In the genomic region with DNA sequence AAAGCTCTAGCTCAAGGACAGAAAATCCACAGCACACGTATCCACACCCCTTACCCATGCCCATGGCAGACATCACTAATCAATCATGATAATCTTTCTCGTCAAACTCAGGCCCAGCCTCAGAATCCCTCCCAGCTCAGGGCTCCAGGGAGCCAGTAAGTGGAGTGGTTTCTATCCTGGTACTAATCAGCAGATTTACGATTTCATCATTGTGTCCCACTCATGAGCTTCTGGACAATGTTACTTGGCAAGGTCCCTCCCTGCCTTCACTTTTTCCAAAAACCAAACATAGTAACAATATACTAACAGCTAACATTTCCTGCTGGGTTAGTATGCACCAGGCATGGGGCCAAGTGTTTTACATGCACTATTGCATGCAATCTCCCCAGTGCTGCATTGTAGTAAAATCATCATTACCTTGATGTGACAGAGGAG, we compare ENCODE assay signal across 14 cellular contexts. TPM values are rescaled to one million over a fixed set of nuclear protein-coding genes. Genes with fewer than 3 reads are reported as not detected.
DNase-seq lines count a peak whose midpoint lies in the region; ATAC-seq, FAIRE-seq and TF ChIP-seq lines count a peak whose summit lies in the region.
"Had no signal": no experiment of that assay in that cellular context is flagged by ENCODE, and none has a peak within 500 bp of the region (broad histone marks: within the 10 kb centered on the region; RNA-seq: fewer than 3 reads in every experiment).

No MANE protein-coding gene starts in this region.

- no peaks in the 10 kb centered on the region for H3K36me3 ChIP-seq in K562 (ENCODE audit: control insufficient read depth, insufficient read depth, low read length)
- H3K36me3 ChIP-seq: tibial nerve had no signal

- no peaks in the 10 kb centered on the region for H4K20me1 ChIP-seq in K562 (replicated peaks; ENCODE audit: control insufficient read depth, insufficient read depth, low read length)

- no peak overlapping the region for H3K4me3 Mint-ChIP-seq in activated naive CD8-positive, alpha-beta T cell treated with anti-CD3 and anti-CD28 coated beads, Interleukin-2, amount 10 ng/mL, durations not matched to agents 7 days and 5 days
- H3K4me3 Mint-ChIP-seq in activated naive CD8-positive, alpha-beta T cell treated with anti-CD3 and anti-CD28 coated beads, Interleukin-2, amount 50 U/mL, for 24 hours, result no peak overlapping the region

- no peak for TF ChIP-seq CTCF in K562 (IDR thresholded peaks at IDR 0.05 in 2 of 3, conservative IDR thresholded peaks at IDR 0.05 in 1 of 3; ENCODE audit: insufficient read depth in 2 of 3, low read depth in 1 of 3, low read length in 3 of 3)

- no peak for FAIRE-seq in K562 (lab: Jason Lieb, UNC)
- FAIRE-seq: G401.6 had no signal

- WGBS in K562 (ENCODE audit: insufficient coverage, low coverage, missing lambda C conversion rate), result 4% methylated on average over 3 of the region's 3 CpGs

- H3K4me3 ChIP-seq in K562, result no peak overlapping the region
- H3K4me3 ChIP-seq: tibial nerve had no signal

- in situ Hi-C loops in K562 (cut with MboI), result no loop called here

- ATAC-seq in activated naive CD8-positive, alpha-beta T cell treated with anti-CD3 and anti-CD28 coated beads, Interleukin-2, amount 10 ng/mL, durations not matched to agents 7 days and 5 days (ENCODE audit: low read depth), result no peak
- ATAC-seq in activated naive CD8-positive, alpha-beta T cell treated with anti-CD3 and anti-CD28 coated beads, Interleukin-2, amount 50 U/mL, for 24 hours, result no peak
- ATAC-seq in K562 (no peak), GM21825 (IDR thresholded peaks at IDR 0.05; ENCODE audit: unreplicated experiment) (no peak), HG03135 (IDR thresholded peaks at IDR 0.05; ENCODE audit: unreplicated experiment) (no peak), GM18517 (IDR thresholded peaks at IDR 0.05; ENCODE audit: unreplicated experiment) (no peak)

- no peaks in the 10 kb centered on the region for H3K9me1 ChIP-seq in K562 (ENCODE audit: control insufficient read depth, insufficient read depth, low read length)

- TF ChIP-seq RAD21 in K562 (CRISPR knock-in tag; conservative IDR thresholded peaks at IDR 0.05 in 1 of 2, IDR thresholded peaks at IDR 0.05 in 1 of 2), result no peak

- H3K9me3 Mint-ChIP-seq in activated naive CD8-positive, alpha-beta T cell treated with anti-CD3 and anti-CD28 coated beads, Interleukin-2, amount 10 ng/mL, durations not matched to agents 7 days and 5 days, result peaks cover 1% of the 10 kb centered on the region
- H3K9me3 Mint-ChIP-seq in activated naive CD8-positive, alpha-beta T cell treated with anti-CD3 and anti-CD28 coated beads, Interleukin-2, amount 50 U/mL, for 24 hours, result no peaks in the 10 kb centered on the region

- no peak overlapping the region for H3K4me2 ChIP-seq in K562 (ENCODE audit: insufficient read depth, low read length)

- H3K27me3 ChIP-seq in K562 (ENCODE audit: control insufficient read depth in 2 of 2, insufficient read depth in 2 of 2, low read length in 2 of 2), result peaks cover 17 to 28% of the 10 kb centered on the region in 2 experiments
- H3K27me3 ChIP-seq: tibial nerve had no signal

- H3K27me3 Mint-ChIP-seq in activated naive CD8-positive, alpha-beta T cell treated with anti-CD3 and anti-CD28 coated beads, Interleukin-2, amount 10 ng/mL, durations not matched to agents 7 days and 5 days, result peaks cover 17% of the 10 kb centered on the region
- H3K27me3 Mint-ChIP-seq in activated naive CD8-positive, alpha-beta T cell treated with anti-CD3 and anti-CD28 coated beads, Interleukin-2, amount 50 U/mL, for 24 hours, result peaks cover 15% of the 10 kb centered on the region

- peaks cover 20% of the 10 kb centered on the region for H3K4me1 Mint-ChIP-seq in activated naive CD8-positive, alpha-beta T cell treated with anti-CD3 and anti-CD28 coated beads, Interleukin-2, amount 10 ng/mL, durations not matched to agents 7 days and 5 days
- peaks cover 22% of the 10 kb centered on the region for H3K4me1 Mint-ChIP-seq in activated naive CD8-positive, alpha-beta T cell treated with anti-CD3 and anti-CD28 coated beads, Interleukin-2, amount 50 U/mL, for 24 hours

- no TSS peak for BruUV-seq in K562 (replicated peaks; lab: Mats Ljungman, UMichigan)

- CTCF ChIA-PET in K562 (lab: Yijun Ruan, JAX; ENCODE audit: low intra/inter-chr PET ratio), result no interaction called here

- TF ChIP-seq POLR2A in K562 (conservative IDR thresholded peaks at IDR 0.05), result no peak

- H3K9ac ChIP-seq in K562 (ENCODE audit: insufficient read depth in 1 of 2, low read depth in 2 of 2, low read length in 2 of 2), result no peak overlapping the region

- intact Hi-C loops in K562 (cut with micrococcal nuclease), result no loop called here

- no peak overlapping the region for H2AFZ ChIP-seq in K562 (ENCODE audit: low read depth, low read length)

- TF ChIP-seq EP300 in K562 (IDR thresholded peaks at IDR 0.05; ENCODE audit: low read length), result no peak

- peak overlapping the region; percentile 21 for H3K27ac Mint-ChIP-seq in activated naive CD8-positive, alpha-beta T cell treated with anti-CD3 and anti-CD28 coated beads, Interleukin-2, amount 10 ng/mL, durations not matched to agents 7 days and 5 days
- no peak overlapping the region for H3K27ac Mint-ChIP-seq in activated naive CD8-positive, alpha-beta T cell treated with anti-CD3 and anti-CD28 coated beads, Interleukin-2, amount 50 U/mL, for 24 hours

- H3K36me3 Mint-ChIP-seq in activated naive CD8-positive, alpha-beta T cell treated with anti-CD3 and anti-CD28 coated beads, Interleukin-2, amount 10 ng/mL, durations not matched to agents 7 days and 5 days, result no peaks in the 10 kb centered on the region
- H3K36me3 Mint-ChIP-seq in activated naive CD8-positive, alpha-beta T cell treated with anti-CD3 and anti-CD28 coated beads, Interleukin-2, amount 50 U/mL, for 24 hours (ENCODE audit: low read depth), result no peaks in the 10 kb centered on the region

- no peaks in the 10 kb centered on the region for H3K79me2 ChIP-seq in K562 (ENCODE audit: control insufficient read depth, insufficient read depth, low read length)

- peaks cover 15 to 37% of the 10 kb centered on the region in 2 experiments for H3K4me1 ChIP-seq in K562 (replicated peaks in 1 of 2; ENCODE audit: control insufficient read depth in 2 of 2, insufficient read depth in 2 of 2, low read length in 2 of 2)

- POLR2A ChIA-PET in activated naive CD8-positive, alpha-beta T cell treated with anti-CD3 and anti-CD28 coated beads, Interleukin-2, amount 10 ng/mL, durations not matched to agents 7 days and 5 days (lab: Charles Lee), result no interaction called here
- POLR2A ChIA-PET in K562 (lab: Yijun Ruan, JAX), result no interaction called here

- no peak overlapping the region for H3K27ac ChIP-seq in K562 (ENCODE audit: extremely low read depth, low read depth, low read length)
- H3K27ac ChIP-seq: tibial nerve had no signal

- no peak for DNase-seq in activated naive CD8-positive, alpha-beta T cell treated with anti-CD3 and anti-CD28 coated beads, Interleukin-2, amount 10 ng/mL, durations not matched to agents 7 days and 5 days
- no peak for DNase-seq in activated naive CD8-positive, alpha-beta T cell treated with anti-CD3 and anti-CD28 coated beads, Interleukin-2, amount 50 U/mL, for 24 hours
- DNase-seq in K562 (ENCODE audit: extremely low read depth in 1 of 4, low spot score in 3 of 4), result no peak
- DNase-seq in islet precursor cell, result peak; percentile 50
- DNase-seq in NCI-H1048 (lab: John Stamatoyannopoulos, UW), result no peak
- DNase-seq: activated CD4-positive, alpha-beta T cell treated with anti-CD3 and anti-CD28 coated beads, Interleukin-2, amount 50 U/mL, for 1 hour; activated gamma-delta T cell treated with Interleukin-2 at 50 U/mL for 16 hours; effector CD4-positive, alpha-beta T cell; T-helper 1 cell had no signal

- H3K9me3 ChIP-seq in K562 (replicated peaks; ENCODE audit: control insufficient read depth, insufficient read depth, low read depth, low read length), result no peaks in the 10 kb centered on the region; the same call in 1 of the 2 replicates
- H3K9me3 ChIP-seq: tibial nerve had no signal

TF ChIP-seq in K562, 482 proteins besides CTCF, POLR2A, EP300 and RAD21 (continues in another document):
- TF ChIP-seq, protein P1, sequence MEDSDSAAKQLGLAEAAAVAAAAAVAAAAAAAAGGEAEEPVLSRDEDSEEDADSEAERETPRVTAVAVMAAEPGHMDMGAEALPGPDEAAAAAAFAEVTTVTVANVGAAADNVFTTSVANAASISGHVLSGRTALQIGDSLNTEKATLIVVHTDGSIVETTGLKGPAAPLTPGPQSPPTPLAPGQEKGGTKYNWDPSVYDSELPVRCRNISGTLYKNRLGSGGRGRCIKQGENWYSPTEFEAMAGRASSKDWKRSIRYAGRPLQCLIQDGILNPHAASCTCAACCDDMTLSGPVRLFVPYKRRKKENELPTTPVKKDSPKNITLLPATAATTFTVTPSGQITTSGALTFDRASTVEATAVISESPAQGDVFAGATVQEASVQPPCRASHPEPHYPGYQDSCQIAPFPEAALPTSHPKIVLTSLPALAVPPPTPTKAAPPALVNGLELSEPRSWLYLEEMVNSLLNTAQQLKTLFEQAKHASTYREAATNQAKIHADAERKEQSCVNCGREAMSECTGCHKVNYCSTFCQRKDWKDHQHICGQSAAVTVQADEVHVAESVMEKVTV (CRISPR knock-in tag; IDR thresholded peaks at IDR 0.05), result no peak

RNA-seq across cellular contexts. Expression of gene NCOR2, which starts 45.8 kb away (rescaled TPM):
- total RNA-seq in activated naive CD8-positive, alpha-beta T cell treated with anti-CD3 and anti-CD28 coated beads, Interleukin-2, amount 10 ng/mL, durations not matched to agents 7 days and 5 days, result 100 to 1,000 TPM in 1 of 2 experiments, 10 to 100 TPM in 1; 95.7 to 107 TPM
- total RNA-seq in K562 (2011; cell fraction: chromatin; rRNA removed; ENCODE audit: low replicate concordance), result 66.7 and 165 TPM in 2 replicates
- total RNA-seq in K562 (2011; cell fraction: nucleolus; rRNA removed), result 51.9 and 54.2 TPM in 2 replicates
- 57.6 and 83.1 TPM in 2 replicates for total RNA-seq in K562 (2011; cell fraction: nucleoplasm; rRNA removed)
- total RNA-seq in K562 (2014; rRNA removed) (18.2 and 22.3 TPM in 2 replicates), K562 (2014; rRNA removed; fragmentation: Illumina TruSeq; extraction: Trizol) (2.8 and 4.1 TPM in 2 replicates), K562 (2015; rRNA removed; fragmentation: Illumina TruSeq; extraction: Trizol) (8.1 and 8.4 TPM in 2 replicates), K562 (2021) (124 and 126 TPM in 2 replicates)
- polyA plus RNA-seq in K562 (2011; rRNA removed) (3.1 and 4.2 TPM in 2 replicates), K562 (2014; fragmentation: Illumina TruSeq; extraction: Trizol) (22.6 and 36.3 TPM in 2 replicates), K562 (2014; fragmentation: Nextera tagmentation; extraction: Ambion mirVana) (under 1 TPM; 0.18 to 0.20 TPM), K562 (2014; rRNA removed) (24.9 and 29.2 TPM in 2 replicates)
- 4.1 and 9.7 TPM in 2 replicates for polyA plus RNA-seq in K562 (2011; cell fraction: cytosol; rRNA removed)
- 20.4 and 29.6 TPM in 2 replicates for polyA plus RNA-seq in K562 (2011; cell fraction: nucleus; rRNA removed)
- 56.5 and 65.0 TPM in 2 replicates for polyA plus RNA-seq in K562 (2012)
- polyA minus RNA-seq in K562 (2011; rRNA and poly(A)+ RNA removed), result 7.3 and 9.9 TPM in 2 replicates
- polyA minus RNA-seq in K562 (2011; cell fraction: cytosol; rRNA and poly(A)+ RNA removed), result 27.1 and 60.8 TPM in 2 replicates
- 18.8 and 19.2 TPM in 2 replicates for polyA minus RNA-seq in K562 (2011; cell fraction: nucleus; rRNA and poly(A)+ RNA removed)
